Comparison of ENCODE assay signal across 8 cellular contexts in the genomic region with DNA sequence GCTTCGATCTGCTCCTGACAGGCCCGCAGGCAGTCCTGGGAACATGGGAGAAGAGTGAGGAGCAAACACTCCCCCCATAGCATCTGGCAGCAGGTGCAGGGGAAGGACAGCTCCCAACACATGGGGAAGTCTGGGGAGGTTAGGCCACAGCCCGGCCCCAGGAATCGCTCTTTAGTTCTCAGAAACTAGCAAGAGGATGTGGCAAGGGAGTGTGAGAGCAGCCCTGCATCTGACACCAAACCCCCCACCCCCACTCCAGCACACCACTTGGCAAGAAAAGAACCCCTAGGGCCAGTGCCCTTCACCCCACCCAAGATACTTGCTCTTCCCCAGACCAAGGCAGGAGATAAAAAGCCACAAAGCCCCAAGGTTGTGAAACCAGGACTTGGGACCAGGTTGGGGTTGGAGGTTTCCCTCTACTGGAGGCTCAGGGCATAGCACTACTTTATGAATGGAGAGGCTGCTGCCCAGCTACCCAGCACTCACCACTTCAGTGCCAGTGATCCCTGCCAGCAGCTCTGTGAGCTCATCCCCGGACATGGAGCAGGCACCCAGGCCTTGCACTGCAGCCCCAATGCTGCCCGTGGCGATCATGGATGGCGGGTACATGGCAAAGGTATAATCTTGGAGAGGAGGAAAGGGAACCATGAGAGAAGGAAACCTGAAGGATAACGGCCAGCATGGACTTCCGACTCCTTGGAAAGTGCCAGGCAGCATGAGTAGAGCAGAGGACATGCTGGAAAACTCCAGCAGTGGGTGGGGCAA. TPM values are rescaled to one million over a fixed set of nuclear protein-coding genes. Genes with fewer than 3 reads are reported as not detected.
DNase-seq lines count a peak whose midpoint lies in the region; ATAC-seq lines count a peak whose summit lies in the region.

No MANE protein-coding gene starts in this region.

- CTCF ChIA-PET in activated CD4-positive, alpha-beta memory T cell treated with anti-CD3 and anti-CD28 coated beads, Interleukin-2, amount 10 ng/mL, durations not matched to agents 7 days and 5 days (lab: Charles Lee), result interaction anchor here (0.6 to 17.8 kb wide), 14 partner anchors 9 to 153 kb away, joined by 3 to 383 read pairs (median 4); partner anchors contain the start of genes BYSL, MED20, TAF8 and TOMM6

- H3K9me3 Mint-ChIP-seq in activated CD4-positive, alpha-beta memory T cell treated with anti-CD3 and anti-CD28 coated beads, Interleukin-2, amount 10 ng/mL, durations not matched to agents 7 days and 5 days, result no peaks in the 10 kb centered on the region
- H3K9me3 Mint-ChIP-seq in memory B cell, result no peaks in the 10 kb centered on the region

- peak overlapping the region; percentile 93 for H3K27ac Mint-ChIP-seq in activated CD4-positive, alpha-beta memory T cell treated with anti-CD3 and anti-CD28 coated beads, Interleukin-2, amount 10 ng/mL, durations not matched to agents 7 days and 5 days
- peak overlapping the region; percentile 12 for H3K27ac Mint-ChIP-seq in memory B cell

- no peaks in the 10 kb centered on the region for H3K27me3 Mint-ChIP-seq in activated CD4-positive, alpha-beta memory T cell treated with anti-CD3 and anti-CD28 coated beads, Interleukin-2, amount 10 ng/mL, durations not matched to agents 7 days and 5 days
- no peaks in the 10 kb centered on the region for H3K27me3 Mint-ChIP-seq in memory B cell

- POLR2A ChIA-PET in activated CD4-positive, alpha-beta memory T cell treated with anti-CD3 and anti-CD28 coated beads, Interleukin-2, amount 10 ng/mL, durations not matched to agents 7 days and 5 days (lab: Charles Lee), result interaction anchor here (0.7 to 17.3 kb wide), 17 partner anchors 8 to 281 kb away, joined by 3 to 553 read pairs (median 5); partner anchors contain the start of genes BYSL, MED20, TAF8 and TOMM6

- peaks cover 95% of the 10 kb centered on the region for H3K36me3 Mint-ChIP-seq in activated CD4-positive, alpha-beta memory T cell treated with anti-CD3 and anti-CD28 coated beads, Interleukin-2, amount 10 ng/mL, durations not matched to agents 7 days and 5 days (ENCODE audit: low read depth)
- peaks cover 18% of the 10 kb centered on the region for H3K36me3 Mint-ChIP-seq in memory B cell

- peak; percentile 53 for ATAC-seq in HG03139 (IDR thresholded peaks at IDR 0.05; ENCODE audit: unreplicated experiment)
- ATAC-seq in memory B cell (ENCODE audit: low read depth), result peak; percentile 68

- H3K4me1 Mint-ChIP-seq in activated CD4-positive, alpha-beta memory T cell treated with anti-CD3 and anti-CD28 coated beads, Interleukin-2, amount 10 ng/mL, durations not matched to agents 7 days and 5 days, result peaks cover 66% of the 10 kb centered on the region
- peaks cover 51% of the 10 kb centered on the region for H3K4me1 Mint-ChIP-seq in memory B cell

- DNase-seq in NCI-H2107 treated with DMSO at 0.1 percent for 48 hours (lab: John Stamatoyannopoulos, UW; ENCODE audit: unreplicated experiment) (peak; percentile 10), NCI-H2107 (lab: John Stamatoyannopoulos, UW) (no peak), NCI-H748 treated with DMSO at 0.1 percent for 48 hours (lab: John Stamatoyannopoulos, UW) (peak; percentile 59), ecto neural progenitor cell (ENCODE audit: low spot score) (peak; percentile 69), memory B cell (ENCODE audit: low spot score in 2 of 2) (peak; percentile 50 to 62)
- DNase-seq in activated CD4-positive, alpha-beta memory T cell treated with anti-CD3 and anti-CD28 coated beads, Interleukin-2, amount 10 ng/mL, durations not matched to agents 7 days and 5 days, result peak; percentile 95
- peak; percentile 43 to 53 for DNase-seq in stimulated activated CD8-positive, alpha-beta memory T cell treated with anti-CD3 and anti-CD28 coated beads, Interleukin-4, amount 100 ng/mL, for 1 hour (ENCODE audit: low read depth in 2 of 2, low spot score in 1 of 2)

- peak overlapping the region; percentile 100 for H3K4me3 Mint-ChIP-seq in activated CD4-positive, alpha-beta memory T cell treated with anti-CD3 and anti-CD28 coated beads, Interleukin-2, amount 10 ng/mL, durations not matched to agents 7 days and 5 days
- no peak overlapping the region for H3K4me3 Mint-ChIP-seq in memory B cell

RNA-seq across cellular contexts. Expression of gene CCND3, which starts 5.4 kb away (rescaled TPM):
- total RNA-seq in activated CD4-positive, alpha-beta memory T cell treated with anti-CD3 and anti-CD28 coated beads, Interleukin-2, amount 10 ng/mL, durations not matched to agents 7 days and 5 days, result 100 to 1,000 TPM; 456 to 464 TPM

RNA-seq across cellular contexts. Expression of gene BYSL, which starts 15.0 kb away (rescaled TPM):
- 10 to 100 TPM; 23.9 to 24.8 TPM for total RNA-seq in activated CD4-positive, alpha-beta memory T cell treated with anti-CD3 and anti-CD28 coated beads, Interleukin-2, amount 10 ng/mL, durations not matched to agents 7 days and 5 days

RNA-seq across cellular contexts. Expression of gene MED20, which starts 15.3 kb away (rescaled TPM):
- total RNA-seq in activated CD4-positive, alpha-beta memory T cell treated with anti-CD3 and anti-CD28 coated beads, Interleukin-2, amount 10 ng/mL, durations not matched to agents 7 days and 5 days, result 10 to 100 TPM; 21.4 to 21.9 TPM

RNA-seq across cellular contexts. Expression of gene USP49, which starts 41.1 kb away (rescaled TPM):
- total RNA-seq in activated CD4-positive, alpha-beta memory T cell treated with anti-CD3 and anti-CD28 coated beads, Interleukin-2, amount 10 ng/mL, durations not matched to agents 7 days and 5 days, result 1 to 10 TPM; 6.8 to 7.3 TPM
